ENCODE assay signal across 1 cellular context in genomic region chr6:105015482-105015881, GRCh38.
TF ChIP-seq lines count a peak whose summit lies in the region.

No MANE protein-coding gene starts in this region.

TF ChIP-seq in WTC11, 78 proteins besides CTCF, POLR2A, EP300 and RAD21 (continued from another document):
- no peak for TF ChIP-seq FOXP1 (CRISPR knock-in tag; IDR thresholded peaks at IDR 0.05; ENCODE audit: borderline replicate concordance)
- TF ChIP-seq JAZF1 (CRISPR knock-in tag; IDR thresholded peaks at IDR 0.05): no peak
- TF ChIP-seq, protein P1, sequence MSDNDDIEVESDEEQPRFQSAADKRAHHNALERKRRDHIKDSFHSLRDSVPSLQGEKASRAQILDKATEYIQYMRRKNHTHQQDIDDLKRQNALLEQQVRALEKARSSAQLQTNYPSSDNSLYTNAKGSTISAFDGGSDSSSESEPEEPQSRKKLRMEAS (CRISPR knock-in tag; IDR thresholded peaks at IDR 0.05): no peak
- no peak for TF ChIP-seq ZMAT4 (CRISPR knock-in tag; IDR thresholded peaks at IDR 0.05)
- TF ChIP-seq SMAD3 (CRISPR knock-in tag; IDR thresholded peaks at IDR 0.05; ENCODE audit: borderline replicate concordance): no peak
- TF ChIP-seq ZNF317 (CRISPR knock-in tag; IDR thresholded peaks at IDR 0.05; ENCODE audit: borderline replicate concordance, low read depth): no peak
- TF ChIP-seq HMGA2 (CRISPR knock-in tag; IDR thresholded peaks at IDR 0.05): no peak
- TF ChIP-seq ZNF263 (CRISPR knock-in tag; IDR thresholded peaks at IDR 0.05; ENCODE audit: low read depth): no peak
- TF ChIP-seq ZNF219 (CRISPR knock-in tag; IDR thresholded peaks at IDR 0.05; ENCODE audit: borderline replicate concordance): no peak
- no peak for TF ChIP-seq GTF2I (CRISPR knock-in tag; conservative IDR thresholded peaks at IDR 0.05)
TF ChIP-seq in WTC11: peak in this region for 0.
